18 cellular contexts compared by ENCODE assay signal in the genomic region with DNA sequence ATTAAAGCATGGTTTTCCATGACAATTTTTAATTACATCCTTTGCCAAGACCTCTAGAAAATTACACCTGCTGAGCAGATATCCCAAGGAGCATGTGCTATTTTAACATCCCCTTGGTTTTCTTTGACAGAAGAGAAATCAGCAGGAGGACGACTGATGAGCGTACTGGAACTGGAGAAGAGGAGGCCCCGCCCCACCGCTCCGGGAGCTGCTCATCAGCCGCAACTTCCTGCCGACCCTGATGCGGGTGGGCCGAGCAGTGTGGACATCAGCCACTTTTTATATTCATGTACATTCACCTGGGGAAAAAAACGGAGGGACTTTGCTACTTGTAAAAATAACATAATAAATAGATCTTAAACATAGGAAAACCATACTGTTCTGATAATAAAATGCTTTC.
"Had no signal": no experiment of that assay in that cellular context is flagged by ENCODE, and none has a peak within 500 bp of the region (broad histone marks: within the 10 kb centered on the region; RNA-seq: fewer than 3 reads in every experiment).

No MANE protein-coding gene starts in this region.

- H3K9me3 Mint-ChIP-seq: activated naive CD8-positive, alpha-beta T cell treated with anti-CD3 and anti-CD28 coated beads for 36 hours; endodermal cell had no signal

- H3K36me3 ChIP-seq: colonic mucosa had no signal

- H3K27me3 Mint-ChIP-seq: activated naive CD8-positive, alpha-beta T cell treated with anti-CD3 and anti-CD28 coated beads for 36 hours; naive thymus-derived CD4-positive, alpha-beta T cell had no signal

- H3K27ac ChIP-seq: colonic mucosa, epithelial cell of prostate, foreskin keratinocyte, hepatocyte, parathyroid adenoma, right lobe of liver, tibial nerve had no signal

- H3K4me3 ChIP-seq: cardiac muscle cell, colonic mucosa, hepatocyte, right lobe of liver, tibial nerve had no signal

- H3K27ac Mint-ChIP-seq: endodermal cell had no signal

- H3K4me3 Mint-ChIP-seq: activated naive CD8-positive, alpha-beta T cell treated with anti-CD3 and anti-CD28 coated beads for 36 hours; endodermal cell; naive thymus-derived CD4-positive, alpha-beta T cell had no signal

- H3K27me3 ChIP-seq: cardiac muscle cell, colonic mucosa, foreskin keratinocyte, hepatocyte, right lobe of liver, tibial nerve had no signal

- DNase-seq: activated CD4-positive, alpha-beta T cell treated with anti-CD3 and anti-CD28 coated beads, Interleukin-2, amount 50 U/mL, for 4 hours; activated gamma-delta T cell treated with Interleukin-2 at 50 U/mL for 16 hours; activated naive CD8-positive, alpha-beta T cell treated with anti-CD3 and anti-CD28 coated beads for 36 hours; amniotic stem cell; colonic mucosa; endodermal cell; foreskin keratinocyte; naive thymus-derived CD4-positive, alpha-beta T cell; stimulated activated CD4-positive, alpha-beta T cell treated with anti-CD3 and anti-CD28 coated beads, Interleukin-4, amount 100 ng/mL, for 24 hours; stimulated activated naive CD4-positive, alpha-beta T cell; SW 1271 had no signal

- H3K9me3 ChIP-seq: colonic mucosa, right lobe of liver, tibial nerve had no signal

- H3K4me1 ChIP-seq: colonic mucosa, foreskin keratinocyte, parathyroid adenoma, right lobe of liver, tibial nerve had no signal

- ATAC-seq: foreskin keratinocyte; left lobe of liver; naive thymus-derived CD4-positive, alpha-beta T cell; right lobe of liver had no signal

- H3K4me1 Mint-ChIP-seq: activated naive CD8-positive, alpha-beta T cell treated with anti-CD3 and anti-CD28 coated beads for 36 hours; endodermal cell; naive thymus-derived CD4-positive, alpha-beta T cell had no signal
